8 cellular contexts compared by ENCODE assay signal in genomic region chr5:56264417-56265025, GRCh38. TPM values are rescaled to one million over a fixed set of nuclear protein-coding genes. Genes with fewer than 3 reads are reported as not detected.
DNase-seq lines count a peak whose midpoint lies in the region; ATAC-seq, FAIRE-seq and TF ChIP-seq lines count a peak whose summit lies in the region.

No MANE protein-coding gene starts in this region.

- no peaks in the 10 kb centered on the region for H3K36me3 ChIP-seq in GM06990 (ENCODE audit: control insufficient read depth, insufficient read depth, low read length)

- DNase-seq in AG09319 (ENCODE audit: extremely low read depth, low read depth) (no peak), GM06990 (ENCODE audit: extremely low read depth, insufficient read length) (no peak), NCI-H524 (lab: John Stamatoyannopoulos, UW) (peak; percentile 63 to 70), left colon (no peak), urothelium cell line (ENCODE audit: low spot score) (peak; percentile 74)

- H3K4me1 Mint-ChIP-seq in brain = no peaks in the 10 kb centered on the region

- no peak overlapping the region for H3K4me3 Mint-ChIP-seq in brain

- intact Hi-C loops in left colon (cut with DNase I, micrococcal nuclease) = no loop called here

- H3K27me3 ChIP-seq in GM06990 (replicated peaks; ENCODE audit: control insufficient read depth, insufficient read depth, low read length) = no peaks in the 10 kb centered on the region; the same call in 1 of the 2 replicates

- peaks cover 0 to 5% (median 0%) of the 10 kb centered on the region in 5 experiments for H3K9me3 Mint-ChIP-seq in brain

- no peak overlapping the region for H3K27ac Mint-ChIP-seq in brain

- H3K4me3 ChIP-seq in GM06990 (replicated peaks; ENCODE audit: low read depth, low read length) = no peak overlapping the region

- H3K36me3 Mint-ChIP-seq in brain = no peaks in the 10 kb centered on the region

- peak; percentile 51 for ATAC-seq in left colon
- ATAC-seq in GM18511 (IDR thresholded peaks at IDR 0.05; ENCODE audit: unreplicated experiment) = no peak
- no peak for ATAC-seq in GM21367 (IDR thresholded peaks at IDR 0.05; ENCODE audit: unreplicated experiment)

- H3K27me3 Mint-ChIP-seq in brain = peaks cover 3% of the 10 kb centered on the region

- TF ChIP-seq CTCF in AG09319 (IDR thresholded peaks at IDR 0.05; ENCODE audit: low read depth, low read length) (peak; percentile 32), GM06990 (IDR thresholded peaks at IDR 0.05; ENCODE audit: insufficient read depth, low read length, poor library complexity, severe bottlenecking) (peak; percentile 72), brain (conservative IDR thresholded peaks at IDR 0.05) (peak; percentile 51 to 62)

- no peak for FAIRE-seq in urothelium cell line (lab: Jason Lieb, UNC)

RNA-seq across cellular contexts. Expression of gene ANKRD55, which starts 31.4 kb away (rescaled TPM):
- 0.48 TPM for polyA plus RNA-seq in brain (ENCODE audit: insufficient read depth, low read depth, low replicate concordance)
- total RNA-seq in left colon = not detected

Comparison
In these comparisons a context has a peak if more than half of its experiments do, and no peak if none do; other contexts are left out.
1. DNase-seq: peak in NCI-H524 (2 of 2) and urothelium cell line (single experiment); none in AG09319 (single experiment), GM06990 (single experiment) and left colon (0 of 2).
2. Peak in every context shown above with its lines, with median percentiles within 50 percentile points of each other: CTCF ChIP-seq.